17 cellular contexts compared by ENCODE assay signal in the genomic region with DNA sequence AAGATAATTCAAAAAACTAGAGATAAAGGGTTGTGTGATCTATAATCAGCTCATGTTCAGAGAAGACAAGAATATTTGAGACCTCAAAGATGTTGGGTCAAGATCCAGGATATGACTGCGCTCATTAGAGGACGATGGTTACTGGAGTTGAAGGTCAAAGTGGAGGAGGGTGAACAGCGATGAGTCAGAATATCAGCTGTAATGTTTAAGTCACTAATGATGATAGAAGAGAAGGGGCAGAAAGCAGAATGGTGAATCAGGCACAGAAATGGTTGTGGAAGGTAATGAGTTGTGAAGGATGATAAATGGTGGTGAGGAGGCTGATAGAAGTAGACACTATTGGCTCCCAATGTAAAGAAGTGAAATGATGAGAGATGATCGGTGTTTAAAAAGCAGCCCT.
"Had no signal": no experiment of that assay in that cellular context is flagged by ENCODE, and none has a peak within 500 bp of the region (broad histone marks: within the 10 kb centered on the region; RNA-seq: fewer than 3 reads in every experiment).

No MANE protein-coding gene starts in this region.

- H3K4me3 Mint-ChIP-seq: activated CD4-positive, alpha-beta T cell treated with anti-CD3 and anti-CD28 coated beads, Interleukin-2, amount 10 ng/mL, durations not matched to agents 24 days and 14 days; activated naive CD4-positive, alpha-beta T cell treated with anti-CD3 and anti-CD28 coated beads, Interleukin-2, amount 10 ng/mL, durations not matched to agents 7 days and 5 days; central memory CD8-positive, alpha-beta T cell; dendritic cell treated with granulocyte-macrophage colony-stimulating factor and Interleukin-4, amounts not matched to agents 40 ng/mL and 50 ng/mL, for 4 days; immature natural killer cell; nephron progenitor cell had no signal

- H3K9me3 Mint-ChIP-seq: activated CD4-positive, alpha-beta T cell treated with anti-CD3 and anti-CD28 coated beads, Interleukin-2, amount 10 ng/mL, durations not matched to agents 24 days and 14 days; activated naive CD4-positive, alpha-beta T cell treated with anti-CD3 and anti-CD28 coated beads, Interleukin-2, amount 10 ng/mL, durations not matched to agents 7 days and 5 days; central memory CD8-positive, alpha-beta T cell had no signal

- H3K4me3 ChIP-seq: body of pancreas, psoas muscle, sigmoid colon, testis had no signal

- H3K9me3 ChIP-seq: body of pancreas, testis had no signal

- H3K36me3 Mint-ChIP-seq: activated naive CD4-positive, alpha-beta T cell treated with anti-CD3 and anti-CD28 coated beads, Interleukin-2, amount 10 ng/mL, durations not matched to agents 7 days and 5 days had no signal

- H3K36me3 ChIP-seq: sigmoid colon had no signal

- H3K27ac ChIP-seq: body of pancreas, foreskin keratinocyte, psoas muscle, sigmoid colon, testis had no signal

- DNase-seq: activated CD4-positive, alpha-beta T cell treated with anti-CD3 and anti-CD28 coated beads, Interleukin-2, amount 10 ng/mL, durations not matched to agents 24 days and 14 days; activated naive CD4-positive, alpha-beta T cell treated with anti-CD3 and anti-CD28 coated beads, Interleukin-2, amount 10 ng/mL, durations not matched to agents 7 days and 5 days; body of pancreas; immature natural killer cell; mammary epithelial cell; nephron progenitor cell; psoas muscle; sigmoid colon; stimulated activated CD4-positive, alpha-beta T cell treated with anti-CD3 and anti-CD28 coated beads, Interleukin-2, amount 100 ng/mL, for 48 hours; stimulated activated CD8-positive, alpha-beta memory T cell treated with anti-CD3 and anti-CD28 coated beads, Interleukin-4, amount 100 ng/mL, for 48 hours; stimulated activated naive CD8-positive, alpha-beta T cell treated with anti-CD3 and anti-CD28 coated beads, Interleukin-15, Interleukin-2, amounts not matched to agents 100 U/mL and 50 U/mL, for 24 hours; T1000; testis had no signal

- H3K4me1 ChIP-seq: body of pancreas, foreskin keratinocyte, psoas muscle, sigmoid colon, testis had no signal

- H3K27me3 Mint-ChIP-seq: activated CD4-positive, alpha-beta T cell treated with anti-CD3 and anti-CD28 coated beads, Interleukin-2, amount 10 ng/mL, durations not matched to agents 24 days and 14 days; activated naive CD4-positive, alpha-beta T cell treated with anti-CD3 and anti-CD28 coated beads, Interleukin-2, amount 10 ng/mL, durations not matched to agents 7 days and 5 days; central memory CD8-positive, alpha-beta T cell; dendritic cell treated with granulocyte-macrophage colony-stimulating factor and Interleukin-4, amounts not matched to agents 40 ng/mL and 50 ng/mL, for 4 days had no signal

- H3K27me3 ChIP-seq: body of pancreas, foreskin keratinocyte, sigmoid colon, testis had no signal

- H3K27ac Mint-ChIP-seq: activated CD4-positive, alpha-beta T cell treated with anti-CD3 and anti-CD28 coated beads, Interleukin-2, amount 10 ng/mL, durations not matched to agents 24 days and 14 days; activated naive CD4-positive, alpha-beta T cell treated with anti-CD3 and anti-CD28 coated beads, Interleukin-2, amount 10 ng/mL, durations not matched to agents 7 days and 5 days; activated T-helper 2 cell treated with anti-CD3 and anti-CD28 coated beads, Interferon-gamma antibody, Interleukin-2, Interleukin-4, amounts not matched to agents 10 μg/mL and 5 μg/mL and 100 μg/mL, durations not matched to agents 14 hours and 24 hours and 36 hours; dendritic cell treated with granulocyte-macrophage colony-stimulating factor and Interleukin-4, amounts not matched to agents 40 ng/mL and 50 ng/mL, for 4 days; immature natural killer cell; nephron progenitor cell had no signal

- H3K4me1 Mint-ChIP-seq: activated CD4-positive, alpha-beta T cell treated with anti-CD3 and anti-CD28 coated beads, Interleukin-2, amount 10 ng/mL, durations not matched to agents 24 days and 14 days; activated naive CD4-positive, alpha-beta T cell treated with anti-CD3 and anti-CD28 coated beads, Interleukin-2, amount 10 ng/mL, durations not matched to agents 7 days and 5 days; central memory CD8-positive, alpha-beta T cell; immature natural killer cell; nephron progenitor cell had no signal
